ENCODE assay signal across 32 cellular contexts in genomic region chr10:54259104-54259503, GRCh38.
"Had no signal": no experiment of that assay in that cellular context is flagged by ENCODE, and none has a peak within 500 bp of the region (broad histone marks: within the 10 kb centered on the region; RNA-seq: fewer than 3 reads in every experiment).

No MANE protein-coding gene starts in this region.

- H3K36me3 ChIP-seq: adrenal gland, ascending aorta, brain microvascular endothelial cell, breast epithelium, cardiac muscle cell had no signal

- H3K27me3 ChIP-seq: adrenal gland, ascending aorta, body of pancreas, brain microvascular endothelial cell, breast epithelium, cardiac muscle cell had no signal

- H3K4me3 ChIP-seq: adrenal gland, ascending aorta, body of pancreas, breast epithelium, cardiac muscle cell had no signal

- H3K27ac ChIP-seq: adrenal gland, ascending aorta, body of pancreas, brain microvascular endothelial cell, breast epithelium, cardiac muscle cell had no signal

- H3K9me3 ChIP-seq: adrenal gland, ascending aorta, body of pancreas, breast epithelium had no signal

- ATAC-seq: activated naive CD4-positive, alpha-beta T cell treated with anti-CD3 and anti-CD28 coated beads, Interleukin-2, amount 50 U/mL, for 72 hours; activated naive CD8-positive, alpha-beta T cell treated with anti-CD3 and anti-CD28 coated beads, Interleukin-2, amount 50 U/mL, for 24 hours; activated T-cell treated with anti-CD3 and anti-CD28 coated beads, Interleukin-2, amount 50 U/mL, for 4 hours; activated T-cell treated with anti-CD3 and anti-CD28 coated beads, Interleukin-2, amount 50 U/mL, for 72 hours; activated T-helper 17 cell treated with anti-CD3 and anti-CD28 coated beads, Interleukin-2, amount 50 U/mL, for 72 hours; body of pancreas had no signal

- DNase-seq: activated effector memory CD4-positive, alpha-beta T cell treated with anti-CD3 and anti-CD28 coated beads, Interleukin-2, amount 50 U/mL, for 16 hours; activated effector memory CD4-positive, alpha-beta T cell treated with Interleukin-2 at 50 U/mL for 16 hours; activated gamma-delta T cell; activated gamma-delta T cell treated with Interleukin-2 at 50 U/mL for 16 hours; activated naive CD4-positive, alpha-beta T cell; activated naive CD4-positive, alpha-beta T cell treated with anti-CD3 and anti-CD28 coated beads for 36 hours; activated naive CD4-positive, alpha-beta T cell treated with anti-CD3 and anti-CD28 coated beads, Interleukin-2, amount 10 ng/mL, durations not matched to agents 7 days and 5 days; activated naive CD4-positive, alpha-beta T cell treated with anti-CD3 and anti-CD28 coated beads, Interleukin-2, amount 50 U/mL, for 16 hours; activated naive CD4-positive, alpha-beta T cell treated with Interleukin-2 at 50 U/mL for 16 hours; activated naive CD8-positive, alpha-beta T cell treated with anti-CD3 and anti-CD28 coated beads for 36 hours; activated naive CD8-positive, alpha-beta T cell treated with anti-CD3 and anti-CD28 coated beads, Interleukin-2, amount 10 ng/mL, durations not matched to agents 7 days and 5 days; activated naive CD8-positive, alpha-beta T cell treated with anti-CD3 and anti-CD28 coated beads, Interleukin-2, amount 50 U/mL, for 24 hours; activated T-cell treated with anti-CD3 and anti-CD28 coated beads, Interleukin-2, amount 50 U/mL, for 1 hour; activated T-cell treated with anti-CD3 and anti-CD28 coated beads, Interleukin-2, amount 50 U/mL, for 24 hours; activated T-cell treated with anti-CD3 and anti-CD28 coated beads, Interleukin-2, amount 50 U/mL, for 4 hours; activated T-cell treated with anti-CD3 and anti-CD28 coated beads, Interleukin-2, amount 50 U/mL, for 48 hours; activated T-cell treated with anti-CD3 and anti-CD28 coated beads, Interleukin-2, amount 50 U/mL, for 72 hours; adrenal gland; amniotic stem cell; amygdala; anterior cingulate cortex; aorta; body of pancreas; brain microvascular endothelial cell; caudate nucleus; central memory CD4-positive, alpha-beta T cell; cerebellar nuclear complex had no signal

- H3K4me1 ChIP-seq: adrenal gland, ascending aorta, body of pancreas, breast epithelium had no signal
